24 cellular contexts compared by ENCODE assay signal in genomic region chr20:22492497-22492896, GRCh38.
"Had no signal": no experiment of that assay in that cellular context is flagged by ENCODE, and none has a peak within 500 bp of the region (broad histone marks: within the 10 kb centered on the region; RNA-seq: fewer than 3 reads in every experiment).

No MANE protein-coding gene starts in this region.

- DNase-seq: activated CD4-positive, alpha-beta T cell treated with anti-CD3 and anti-CD28 coated beads, Interleukin-2, amount 50 U/mL, for 4 hours; activated CD8-positive, alpha-beta memory T cell treated with anti-CD3 and anti-CD28 coated beads for 24 hours; activated CD8-positive, alpha-beta memory T cell treated with anti-CD3 and anti-CD28 coated beads, Interleukin-2, amount 50 U/mL, for 4 hours; activated naive CD4-positive, alpha-beta T cell; activated T-cell treated with anti-CD3 and anti-CD28 coated beads, Interleukin-2, amount 50 U/mL, for 24 hours; adrenal gland; brain microvascular endothelial cell; central memory CD4-positive, alpha-beta T cell; dermis blood vessel endothelial cell; effector CD8-positive, alpha-beta T cell; foreskin melanocyte; hippocampal formation; left ventricle myocardium superior; midbrain; natural killer cell; retina; sigmoid colon; stimulated activated CD4-positive, alpha-beta T cell treated with anti-CD3 and anti-CD28 coated beads, Interleukin-15, amount 100 ng/mL, for 24 hours; stimulated activated CD4-positive, alpha-beta T cell treated with anti-CD3 and anti-CD28 coated beads, Interleukin-2, amount 100 ng/mL, for 48 hours; stimulated activated naive CD4-positive, alpha-beta T cell had no signal

- H3K36me3 ChIP-seq: adrenal gland, ascending aorta, brain microvascular endothelial cell, sigmoid colon, thoracic aorta had no signal

- ATAC-seq: left ventricle myocardium superior, natural killer cell, WTC11 had no signal

- H3K4me1 ChIP-seq: adrenal gland, ascending aorta, sigmoid colon had no signal

- H3K9me3 ChIP-seq: adrenal gland, ascending aorta, sigmoid colon, thoracic aorta had no signal

- H3K4me3 ChIP-seq: adrenal gland, ascending aorta, sigmoid colon, smooth muscle cell, thoracic aorta had no signal

- H3K27ac ChIP-seq: adrenal gland, ascending aorta, brain microvascular endothelial cell, sigmoid colon, thoracic aorta had no signal

- H3K27me3 ChIP-seq: ascending aorta, brain microvascular endothelial cell had no signal
